Comparison of ENCODE assay signal across 13 cellular contexts in genomic region chr1:61182049-61182448, GRCh38.
A peak's percentile ranks its signal among the peaks of the same experiment; 100 is the strongest.
DNase-seq lines count a peak whose midpoint lies in the region; ATAC-seq and TF ChIP-seq lines count a peak whose summit lies in the region.
"Had no signal": no experiment of that assay in that cellular context is flagged by ENCODE, and none has a peak within 500 bp of the region (broad histone marks: within the 10 kb centered on the region; RNA-seq: fewer than 3 reads in every experiment).

No MANE protein-coding gene starts in this region.

- H3F3A ChIP-seq in smooth muscle cell (ENCODE audit: low read depth), result peaks cover 4% of the 10 kb centered on the region

- no peak overlapping the region for H3K56ac ChIP-seq in IMR-90 (ENCODE audit: extremely low read depth, insufficient read depth, low read length)

- no peak overlapping the region for H2BK120ac ChIP-seq in IMR-90 (ENCODE audit: low read depth, low read length)

- H3K4me3 ChIP-seq in IMR-90 (ENCODE audit: insufficient read depth, low read depth, low read length), result no peak overlapping the region
- H3K4me3 ChIP-seq in smooth muscle cell, result no peak overlapping the region
- H3K4me3 ChIP-seq: skin epidermis had no signal

- no peaks in the 10 kb centered on the region for H3K9me3 ChIP-seq in IMR-90 (ENCODE audit: control insufficient read depth, insufficient read depth, low read length)
- H3K9me3 ChIP-seq in smooth muscle cell (replicated peaks; ENCODE audit: low read depth), result no peaks in the 10 kb centered on the region

- no peak overlapping the region for H2BK5ac ChIP-seq in IMR-90 (ENCODE audit: low read depth, low read length, poor library complexity, severe bottlenecking)

- CTCF ChIA-PET in IMR-90 (lab: Yijun Ruan, JAX), result interaction anchor here (0.6 to 1.4 kb wide), 2 partner anchors 11 to 311 kb away, joined by 3 to 4 read pairs; no protein-coding TSS in a partner anchor

- H2AK9ac ChIP-seq in IMR-90 (replicated peaks; ENCODE audit: low read depth, low read length, poor library complexity), result no peak overlapping the region

- no peak overlapping the region for H3K27ac ChIP-seq in IMR-90 (ENCODE audit: insufficient read depth, low read length)
- peak overlapping the region; percentile 6 for H3K27ac ChIP-seq in smooth muscle cell (ENCODE audit: low read depth)

- no peak overlapping the region for H3K18ac ChIP-seq in IMR-90 (ENCODE audit: low read depth, low read length)

- TF ChIP-seq POLR2A in IMR-90 (IDR thresholded peaks at IDR 0.05; ENCODE audit: low read depth, low read length) (no peak), erythroblast (IDR thresholded peaks at IDR 0.05; ENCODE audit: low read length) (no peak)

- H3K9ac ChIP-seq in IMR-90 (ENCODE audit: low read depth, low read length) (no peak overlapping the region), smooth muscle cell (ENCODE audit: low read depth) (no peak overlapping the region)

- H3K4me1 ChIP-seq in IMR-90 (ENCODE audit: control insufficient read depth, insufficient read depth, low read length) (peaks cover 6% of the 10 kb centered on the region), smooth muscle cell (ENCODE audit: low read depth) (peaks cover 4% of the 10 kb centered on the region)

- WGBS in IMR-90 (ENCODE audit: extremely low coverage in 2 of 2, insufficient read length in 1 of 2), 2 experiments, result no CpG with 5 or more reads among the region's 2 CpGs
- WGBS in smooth muscle cell (ENCODE audit: low lambda C conversion rate), result 16% methylated on average over 2 of the region's 2 CpGs

- no peak overlapping the region for H2AK5ac ChIP-seq in IMR-90 (ENCODE audit: low read depth, low read length)

- H2AFZ ChIP-seq in IMR-90 (replicated peaks; ENCODE audit: low read length, poor library complexity) (no peak overlapping the region), smooth muscle cell (ENCODE audit: low read depth) (no peak overlapping the region)

- POLR2A ChIA-PET in IMR-90 (lab: Charles Lee; ENCODE audit: unreplicated experiment), result no interaction called here

- H3K36me3 ChIP-seq in IMR-90 (ENCODE audit: control insufficient read depth, insufficient read depth, low read length) (no peaks in the 10 kb centered on the region), smooth muscle cell (ENCODE audit: low read depth) (no peaks in the 10 kb centered on the region)

- H4K20me1 ChIP-seq in IMR-90 (ENCODE audit: insufficient read depth, low read length) (no peaks in the 10 kb centered on the region), smooth muscle cell (ENCODE audit: low read depth) (peaks cover 10% of the 10 kb centered on the region)

- no peak overlapping the region for H4K8ac ChIP-seq in IMR-90 (ENCODE audit: low read depth in 2 of 2, low read length in 2 of 2)

- ATAC-seq in IMR-90 (ENCODE audit: low read depth), result peak; percentile 57
- ATAC-seq: WTC11 had no signal

- H4K5ac ChIP-seq in IMR-90 (ENCODE audit: low read depth, low read length), result no peak overlapping the region

- DNase-seq in IMR-90, result peak; percentile 65
- no peak for DNase-seq in chondrocyte (ENCODE audit: low spot score)
- peak; percentile 95 for DNase-seq in iris pigment epithelial cell (ENCODE audit: low read depth)
- DNase-seq in smooth muscle cell (lab: John Stamatoyannopoulos, UW; ENCODE audit: unreplicated experiment), result no peak
- DNase-seq in GM13976 (ENCODE audit: low spot score), result no peak
- DNase-seq in erythroblast (lab: John Stamatoyannopoulos, UW), result no peak
- no peak for DNase-seq in NK-92 (lab: John Stamatoyannopoulos, UW; ENCODE audit: unreplicated experiment)
- DNase-seq in CD1c-positive myeloid dendritic cell (ENCODE audit: extremely low spot score), result no peak
- DNase-seq: activated gamma-delta T cell, left cardiac atrium, RPMI8226 had no signal

- no peaks in the 10 kb centered on the region for H3K79me2 ChIP-seq in smooth muscle cell (ENCODE audit: low read depth)

- no peak overlapping the region for H3K4me3 Mint-ChIP-seq in chondrocyte (ENCODE audit: unreplicated experiment)
- H3K4me3 Mint-ChIP-seq: WTC11 had no signal

- dilution Hi-C loops in IMR-90 (cut with HindIII; ENCODE audit: low sequenced_read_pairs, unreplicated experiment), result no loop called here

- TF ChIP-seq CTCF in IMR-90 (conservative IDR thresholded peaks at IDR 0.05; ENCODE audit: low read depth, low read length) (no peak), chondrocyte (IDR thresholded peaks at IDR 0.05) (no peak), smooth muscle cell (IDR thresholded peaks at IDR 0.05; ENCODE audit: borderline replicate concordance, insufficient read depth, poor library complexity, severe bottlenecking) (no peak), GM13976 (IDR thresholded peaks at IDR 0.05; ENCODE audit: borderline replicate concordance, control extremely low read depth, extremely low read depth, insufficient read depth, missing control alignments) (no peak)

- H2BK20ac ChIP-seq in IMR-90 (ENCODE audit: low read depth, low read length), result no peak overlapping the region

- no peak overlapping the region for H3K4me2 ChIP-seq in IMR-90 (ENCODE audit: low read depth, low read length)
- peak overlapping the region; percentile 22 for H3K4me2 ChIP-seq in smooth muscle cell

- no peaks in the 10 kb centered on the region for H3K9me1 ChIP-seq in IMR-90 (ENCODE audit: insufficient read depth, low read length)

- H3K23ac ChIP-seq in IMR-90 (ENCODE audit: low read depth, low read length), result peak overlapping the region; percentile 75; the same call in 1 of the 2 replicates

- peaks cover 74% of the 10 kb centered on the region for H3K4me1 Mint-ChIP-seq in chondrocyte (ENCODE audit: low read depth)

- H3K14ac ChIP-seq in IMR-90 (replicated peaks; ENCODE audit: low read depth, low read length), result 0 out of 2 replicates have a peak overlapping the region, but pooled peaks have one; percentile 24

- no peaks in the 10 kb centered on the region for H3K9me3 Mint-ChIP-seq in chondrocyte (ENCODE audit: low read depth)
- H3K9me3 Mint-ChIP-seq: WTC11 had no signal

- in situ Hi-C loops in IMR-90 (cut with MboI; ENCODE audit: low sequenced_read_pairs), result no loop called here
- in situ Hi-C loops in GM13976 (cut with MboI; ENCODE audit: low sequenced_read_pairs, unreplicated experiment), result no loop called here

- no TSS peak for BruUV-seq in IMR-90 (replicated peaks; lab: Mats Ljungman, UMichigan)

- H4K91ac ChIP-seq in IMR-90 (ENCODE audit: insufficient read depth, low read depth, low read length), result no peak overlapping the region

- H3K27me3 ChIP-seq in IMR-90 (ENCODE audit: control insufficient read depth, insufficient read depth, low read length) (no peaks in the 10 kb centered on the region), smooth muscle cell (ENCODE audit: low read depth) (peaks cover 7% of the 10 kb centered on the region)

- no peaks in the 10 kb centered on the region for H3K27me3 Mint-ChIP-seq in chondrocyte (ENCODE audit: low read depth)

- H3K27ac Mint-ChIP-seq in chondrocyte (ENCODE audit: unreplicated experiment), result peak overlapping the region; percentile 85
- H3K27ac Mint-ChIP-seq: WTC11 had no signal

- no peak for TF ChIP-seq RAD21 in IMR-90 (IDR thresholded peaks at IDR 0.05; ENCODE audit: low read length)

- no peak overlapping the region for H2BK15ac ChIP-seq in IMR-90 (ENCODE audit: low read depth, low read length)

- intact Hi-C loops in IMR-90 (cut with micrococcal nuclease), result loop anchor here (2.0 to 5.0 kb wide), 2 partner anchors 97 to 270 kb away; no protein-coding TSS in a partner anchor

- no peaks in the 10 kb centered on the region for H3K79me1 ChIP-seq in IMR-90 (ENCODE audit: low read depth in 1 of 2, low read length in 2 of 2)

- no peaks in the 10 kb centered on the region for H3K36me3 Mint-ChIP-seq in chondrocyte (ENCODE audit: low read depth)
- H3K36me3 Mint-ChIP-seq: WTC11 had no signal

- H3K4ac ChIP-seq in IMR-90 (ENCODE audit: low read depth, low read length), result no peak overlapping the region

TF ChIP-seq in IMR-90, 13 proteins besides CTCF, POLR2A, EP300 and RAD21:
- peak; percentile 42; the same call in 1 of the 2 replicates for TF ChIP-seq BHLHE40 (IDR thresholded peaks at IDR 0.05; ENCODE audit: low read depth, low read length)
- no peak for TF ChIP-seq FOS (IDR thresholded peaks at IDR 0.05; ENCODE audit: low read depth, low read length)

Comparison
In these comparisons a context has a peak if more than half of its experiments do, and no peak if none do; other contexts are left out.
1. DNase-seq: peak in IMR-90 (single experiment) and iris pigment epithelial cell (single experiment); none in chondrocyte (single experiment), smooth muscle cell (single experiment), GM13976 (single experiment), erythroblast (0 of 2), NK-92 (single experiment) and CD1c-positive myeloid dendritic cell (single experiment).